ENCODE assay signal across 1 cellular context in genomic region chr7:65038767-65039166, GRCh38.
TF ChIP-seq lines count a peak whose summit lies in the region.

No MANE protein-coding gene starts in this region.

TF ChIP-seq in HepG2, 621 proteins besides CTCF, POLR2A, EP300 and RAD21:
- TF ChIP-seq UBTF (CRISPR knock-in tag; IDR thresholded peaks at IDR 0.05) = peak; percentile 58
- peak; percentile 48; the same call in 1 of the 2 replicates for TF ChIP-seq ZFY (CRISPR knock-in tag; IDR thresholded peaks at IDR 0.05)
- peak; percentile 57 for TF ChIP-seq KMT2A (CRISPR knock-in tag; IDR thresholded peaks at IDR 0.05)
- TF ChIP-seq DMAP1 (CRISPR knock-in tag; IDR thresholded peaks at IDR 0.05) = 0 out of 2 replicates have a peak, but pooled peaks have one; percentile 0
- peak; percentile 13; the same call in 1 of the 2 replicates for TF ChIP-seq GABPB1 (CRISPR knock-in tag; IDR thresholded peaks at IDR 0.05)
